ENCODE assay signal across 1 cellular context in genomic region chr1:38858833-38859560, GRCh38.
TF ChIP-seq lines count a peak whose summit lies in the region.

No MANE protein-coding gene starts in this region.

TF ChIP-seq in HepG2, 621 proteins besides CTCF, POLR2A, EP300 and RAD21 (continued from another document and continues in another):
- TF ChIP-seq ZNF576 (CRISPR knock-in tag; IDR thresholded peaks at IDR 0.05): no peak
- TF ChIP-seq ZNF225 (CRISPR knock-in tag; IDR thresholded peaks at IDR 0.05): no peak
- no peak for TF ChIP-seq ZNF407 (CRISPR knock-in tag; IDR thresholded peaks at IDR 0.05; ENCODE audit: not compliant biosample characterization)
- no peak for TF ChIP-seq ZNF574 (CRISPR knock-in tag; IDR thresholded peaks at IDR 0.05)
- TF ChIP-seq CENPX (CRISPR knock-in tag; IDR thresholded peaks at IDR 0.05): no peak
- no peak for TF ChIP-seq AHR (CRISPR knock-in tag; IDR thresholded peaks at IDR 0.05)
- no peak for TF ChIP-seq DMTF1 (CRISPR knock-in tag; IDR thresholded peaks at IDR 0.05)
- no peak for TF ChIP-seq PCBP2 (optimal IDR thresholded peaks at IDR 0.05; ENCODE audit: low read depth, low read length, poor library complexity, severe bottlenecking)
- TF ChIP-seq BATF2 (CRISPR knock-in tag; IDR thresholded peaks at IDR 0.05): no peak
- peak; percentile 7 for TF ChIP-seq ASH2L (IDR thresholded peaks at IDR 0.05; ENCODE audit: insufficient read length, low read depth, low read length)
- TF ChIP-seq ZSCAN22 (CRISPR knock-in tag; IDR thresholded peaks at IDR 0.05): no peak
- TF ChIP-seq ZFX (CRISPR knock-in tag; IDR thresholded peaks at IDR 0.05; ENCODE audit: low read depth): no peak
- no peak for TF ChIP-seq ZBTB49 (CRISPR knock-in tag; IDR thresholded peaks at IDR 0.05; ENCODE audit: borderline replicate concordance)
- TF ChIP-seq MTF2 (CRISPR knock-in tag; IDR thresholded peaks at IDR 0.05; ENCODE audit: borderline replicate concordance): no peak
- no peak for TF ChIP-seq ZNF775 (CRISPR knock-in tag; IDR thresholded peaks at IDR 0.05; ENCODE audit: borderline replicate concordance)
- TF ChIP-seq ZNF567 (CRISPR knock-in tag; IDR thresholded peaks at IDR 0.05; ENCODE audit: borderline replicate concordance): no peak
- TF ChIP-seq PRDM4 (CRISPR knock-in tag; IDR thresholded peaks at IDR 0.05; ENCODE audit: borderline replicate concordance): no peak
- TF ChIP-seq NFAT5 (CRISPR knock-in tag; IDR thresholded peaks at IDR 0.05): no peak
- TF ChIP-seq PHF21A (CRISPR knock-in tag; IDR thresholded peaks at IDR 0.05): no peak; the same call in none of the 2 replicates
- no peak for TF ChIP-seq CREBL2 (CRISPR knock-in tag; IDR thresholded peaks at IDR 0.05; ENCODE audit: borderline replicate concordance)
- no peak for TF ChIP-seq ARNT2 (CRISPR knock-in tag; IDR thresholded peaks at IDR 0.05; ENCODE audit: low read depth)
- TF ChIP-seq ZNF749 (CRISPR knock-in tag; IDR thresholded peaks at IDR 0.05; ENCODE audit: borderline replicate concordance): no peak
- no peak for TF ChIP-seq ZNF570 (CRISPR knock-in tag; IDR thresholded peaks at IDR 0.05; ENCODE audit: borderline replicate concordance)
- TF ChIP-seq ZNF784 (CRISPR knock-in tag; IDR thresholded peaks at IDR 0.05; ENCODE audit: borderline replicate concordance): no peak
- no peak for TF ChIP-seq ZNF761 (CRISPR knock-in tag; conservative IDR thresholded peaks at IDR 0.05)
- no peak for TF ChIP-seq CBX5 (CRISPR knock-in tag; IDR thresholded peaks at IDR 0.05; ENCODE audit: borderline replicate concordance)
- TF ChIP-seq ZNF501 (CRISPR knock-in tag; IDR thresholded peaks at IDR 0.05): 0 out of 2 replicates have a peak, but pooled peaks have one; percentile 29
